In genomic region chrX:30735839-30736238, GRCh38 we compare ENCODE assay signal across 8 cellular contexts.
DNase-seq lines count a peak whose midpoint lies in the region; ATAC-seq lines count a peak whose summit lies in the region.

No MANE protein-coding gene starts in this region.

- H3K79me2 ChIP-seq in mesendoderm (ENCODE audit: control insufficient read depth, insufficient read depth, low read length), result no peaks in the 10 kb centered on the region

- H3K4me2 ChIP-seq in mesendoderm (ENCODE audit: low read length), result no peak overlapping the region

- H3K27ac ChIP-seq in mesendoderm (ENCODE audit: low read depth, low read length), result no peak overlapping the region

- no CpG with 5 or more reads among the region's 6 CpGs for WGBS in mesendoderm (ENCODE audit: extremely low coverage, insufficient coverage, low lambda C conversion rate)

- no peak overlapping the region for H3K18ac ChIP-seq in mesendoderm (ENCODE audit: low read length)

- no peaks in the 10 kb centered on the region for H3K4me1 ChIP-seq in mesendoderm (ENCODE audit: control insufficient read depth, low read depth, low read length)

- no peaks in the 10 kb centered on the region for H3K36me3 Mint-ChIP-seq in stimulated activated effector memory CD8-positive, alpha-beta T cell treated with anti-CD3 and anti-CD28 coated beads, Interleukin-12 subunit alpha, Interleukin-12 subunit beta, amount 100 ng/mL, for 72 hours

- DNase-seq in AG08396 (ENCODE audit: low spot score) (peak; percentile 41), NCI-H2171 treated with DMSO at 0.1 percent for 48 hours (lab: John Stamatoyannopoulos, UW) (peak; percentile 35), dedifferentiated amniotic fluid mesenchymal stem cell (ENCODE audit: extremely low spot score) (peak; percentile 31), mesendoderm (peak; percentile 64)
- DNase-seq in activated CD4-positive, alpha-beta T cell treated with anti-CD3 and anti-CD28 coated beads for 24 hours (ENCODE audit: low read depth in 2 of 2), result peak; percentile 66 to 68
- DNase-seq in stimulated activated effector memory CD8-positive, alpha-beta T cell treated with anti-CD3 and anti-CD28 coated beads, Interleukin-12 subunit alpha, Interleukin-12 subunit beta, amount 100 ng/mL, for 72 hours (ENCODE audit: low spot score in 2 of 2), result peak; percentile 41 to 80

- H3K4me3 Mint-ChIP-seq in stimulated activated effector memory CD8-positive, alpha-beta T cell treated with anti-CD3 and anti-CD28 coated beads, Interleukin-12 subunit alpha, Interleukin-12 subunit beta, amount 100 ng/mL, for 72 hours, result no peak overlapping the region

- H3K36me3 ChIP-seq in mesendoderm (ENCODE audit: control insufficient read depth, insufficient read depth, low read length), result no peaks in the 10 kb centered on the region

- H3K4me3 ChIP-seq in mesendoderm (ENCODE audit: low read length), result no peak overlapping the region

- no peak overlapping the region for H4K5ac ChIP-seq in mesendoderm (ENCODE audit: low read length)

- H2AK5ac ChIP-seq in mesendoderm (ENCODE audit: low read length), result no peak overlapping the region

- H3K4ac ChIP-seq in mesendoderm (ENCODE audit: low read depth, low read length), result no peak overlapping the region

- H2BK15ac ChIP-seq in mesendoderm (replicated peaks; ENCODE audit: low read depth), result no peak overlapping the region

- no peak overlapping the region for H3K27ac Mint-ChIP-seq in stimulated activated effector memory CD8-positive, alpha-beta T cell treated with anti-CD3 and anti-CD28 coated beads, Interleukin-12 subunit alpha, Interleukin-12 subunit beta, amount 100 ng/mL, for 72 hours

- peak; percentile 85 for ATAC-seq in GM18508 (IDR thresholded peaks at IDR 0.05; ENCODE audit: insufficient read depth, unreplicated experiment)
- peak; percentile 96 for ATAC-seq in HG02981 (IDR thresholded peaks at IDR 0.05; ENCODE audit: unreplicated experiment)
- ATAC-seq in stimulated activated effector memory CD8-positive, alpha-beta T cell treated with anti-CD3 and anti-CD28 coated beads, Interleukin-12 subunit alpha, Interleukin-12 subunit beta, amount 100 ng/mL, for 72 hours, result peak; percentile 83

- no peak overlapping the region for H4K8ac ChIP-seq in mesendoderm (ENCODE audit: low read depth, low read length)

- no peak overlapping the region for H3K9ac ChIP-seq in mesendoderm (ENCODE audit: low read length)

- H3K4me1 Mint-ChIP-seq in stimulated activated effector memory CD8-positive, alpha-beta T cell treated with anti-CD3 and anti-CD28 coated beads, Interleukin-12 subunit alpha, Interleukin-12 subunit beta, amount 100 ng/mL, for 72 hours, result no peaks in the 10 kb centered on the region

- H3K27me3 ChIP-seq in mesendoderm (ENCODE audit: insufficient read depth, low read length, poor library complexity), result no peaks in the 10 kb centered on the region

- H3K56ac ChIP-seq in mesendoderm (ENCODE audit: low read length), result no peak overlapping the region

- no peak overlapping the region for H3K23ac ChIP-seq in mesendoderm (ENCODE audit: low read length)

- H2BK120ac ChIP-seq in mesendoderm (ENCODE audit: low read depth, low read length), result no peak overlapping the region

- H2BK5ac ChIP-seq in mesendoderm (ENCODE audit: low read length), result no peak overlapping the region

- H3K9me3 Mint-ChIP-seq in stimulated activated effector memory CD8-positive, alpha-beta T cell treated with anti-CD3 and anti-CD28 coated beads, Interleukin-12 subunit alpha, Interleukin-12 subunit beta, amount 100 ng/mL, for 72 hours, result no peaks in the 10 kb centered on the region

- H3K79me1 ChIP-seq in mesendoderm (ENCODE audit: low read length), result no peaks in the 10 kb centered on the region
